ENCODE assay signal across 1 cellular context in the genomic region with DNA sequence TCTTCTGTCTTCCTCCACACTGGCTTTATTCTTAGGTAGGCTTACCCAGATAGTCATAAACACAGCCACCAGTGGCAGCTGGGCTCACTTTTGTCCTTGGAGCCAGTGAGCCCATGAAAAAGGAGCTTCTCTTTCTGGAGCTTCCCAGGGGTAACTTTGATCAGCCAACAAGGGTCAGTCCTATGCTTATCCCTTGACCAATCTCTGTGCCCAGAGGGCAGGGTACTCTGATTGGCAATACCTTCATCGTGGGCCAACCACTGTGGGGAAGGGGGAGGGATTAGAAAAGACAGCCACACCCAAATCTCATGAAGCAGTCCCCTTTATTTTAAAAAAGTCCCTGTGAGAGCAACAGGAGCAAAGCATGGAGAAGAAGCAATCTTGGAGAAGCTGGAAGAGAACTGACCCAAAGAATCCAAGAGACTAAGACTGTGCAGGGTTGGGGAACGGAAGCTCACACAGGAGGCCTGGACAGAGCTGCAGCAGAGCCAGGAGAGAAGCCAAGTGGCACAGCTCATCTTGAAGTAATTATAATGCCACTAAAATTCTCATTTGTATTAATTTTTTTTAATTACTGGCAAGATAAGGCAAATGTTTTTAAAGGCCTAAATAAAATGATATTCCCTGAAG.
TF ChIP-seq lines count a peak whose summit lies in the region.

No MANE protein-coding gene starts in this region.

TF ChIP-seq in IMR-90, 13 proteins besides CTCF, POLR2A, EP300 and RAD21:
- TF ChIP-seq, protein P1, sequence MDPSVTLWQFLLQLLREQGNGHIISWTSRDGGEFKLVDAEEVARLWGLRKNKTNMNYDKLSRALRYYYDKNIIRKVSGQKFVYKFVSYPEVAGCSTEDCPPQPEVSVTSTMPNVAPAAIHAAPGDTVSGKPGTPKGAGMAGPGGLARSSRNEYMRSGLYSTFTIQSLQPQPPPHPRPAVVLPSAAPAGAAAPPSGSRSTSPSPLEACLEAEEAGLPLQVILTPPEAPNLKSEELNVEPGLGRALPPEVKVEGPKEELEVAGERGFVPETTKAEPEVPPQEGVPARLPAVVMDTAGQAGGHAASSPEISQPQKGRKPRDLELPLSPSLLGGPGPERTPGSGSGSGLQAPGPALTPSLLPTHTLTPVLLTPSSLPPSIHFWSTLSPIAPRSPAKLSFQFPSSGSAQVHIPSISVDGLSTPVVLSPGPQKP (IDR thresholded peaks at IDR 0.05; ENCODE audit: borderline replicate concordance, low read depth, low read length) = no peak
- TF ChIP-seq FOS (IDR thresholded peaks at IDR 0.05; ENCODE audit: low read depth, low read length) (no peak), CHD1 (IDR thresholded peaks at IDR 0.05; ENCODE audit: low read depth, low read length) (no peak), USF2 (IDR thresholded peaks at IDR 0.05; ENCODE audit: low read depth, low read length) (no peak), NFE2L2 (IDR thresholded peaks at IDR 0.05; ENCODE audit: low read depth, low read length) (no peak), CEBPB (IDR thresholded peaks at IDR 0.05; ENCODE audit: low read depth, low read length) (no peak), SMC3 (IDR thresholded peaks at IDR 0.05; ENCODE audit: low read depth, low read length) (no peak), MAZ (IDR thresholded peaks at IDR 0.05; ENCODE audit: borderline replicate concordance, low read depth, low read length) (no peak), BHLHE40 (IDR thresholded peaks at IDR 0.05; ENCODE audit: low read depth, low read length) (no peak), MAFK (IDR thresholded peaks at IDR 0.05; ENCODE audit: low read depth, low read length) (no peak), MXI1 (IDR thresholded peaks at IDR 0.05; ENCODE audit: borderline replicate concordance, low read depth, low read length) (no peak), RFX5 (IDR thresholded peaks at IDR 0.05; ENCODE audit: low read depth, low read length) (no peak), RCOR1 (IDR thresholded peaks at IDR 0.05; ENCODE audit: insufficient replicate concordance, low read length) (no peak)
